Comparison of ENCODE assay signal across 10 cellular contexts in genomic region chr22:30979932-30980331, GRCh38.
"Had no signal": no experiment of that assay in that cellular context is flagged by ENCODE, and none has a peak within 500 bp of the region (broad histone marks: within the 10 kb centered on the region; RNA-seq: fewer than 3 reads in every experiment).

No MANE protein-coding gene starts in this region.

- H3K27ac ChIP-seq: ovary, sigmoid colon, tibial artery, vagina had no signal

- H3K36me3 ChIP-seq: ovary had no signal

- ATAC-seq: left lobe of liver had no signal

- H3K4me3 Mint-ChIP-seq: activated CD4-positive, alpha-beta T cell treated with anti-CD3 and anti-CD28 coated beads, Interleukin-2, amount 10 ng/mL, durations not matched to agents 7 days and 5 days had no signal

- H3K27me3 Mint-ChIP-seq: activated CD4-positive, alpha-beta T cell treated with anti-CD3 and anti-CD28 coated beads, Interleukin-2, amount 10 ng/mL, durations not matched to agents 7 days and 5 days had no signal

- H3K27me3 ChIP-seq: ovary, sigmoid colon, tibial artery, vagina had no signal

- H3K4me1 ChIP-seq: sigmoid colon, tibial artery, vagina had no signal

- H3K4me3 ChIP-seq: ovary, sigmoid colon, tibial artery, vagina had no signal

- H3K27ac Mint-ChIP-seq: activated CD4-positive, alpha-beta T cell treated with anti-CD3 and anti-CD28 coated beads, Interleukin-2, amount 10 ng/mL, durations not matched to agents 7 days and 5 days; activated T-helper 2 cell treated with anti-CD3 and anti-CD28 coated beads, Interferon-gamma antibody, Interleukin-2, Interleukin-4, amounts not matched to agents 10 μg/mL and 5 μg/mL and 100 μg/mL, durations not matched to agents 14 hours and 24 hours and 36 hours had no signal

- DNase-seq: activated CD4-positive, alpha-beta T cell treated with anti-CD3 and anti-CD28 coated beads, Interleukin-2, amount 10 ng/mL, durations not matched to agents 7 days and 5 days; activated CD4-positive, CD25-positive, alpha-beta regulatory T cell; activated naive CD4-positive, alpha-beta T cell treated with anti-CD3 and anti-CD28 coated beads, Interleukin-2, amount 50 U/mL, for 16 hours; ovary; sigmoid colon; stimulated activated CD4-positive, alpha-beta T cell treated with anti-CD3 and anti-CD28 coated beads, Interleukin-1b, Interleukin-23, amount 100 ng/mL, for 48 hours; tibial artery had no signal
